In the genomic region with DNA sequence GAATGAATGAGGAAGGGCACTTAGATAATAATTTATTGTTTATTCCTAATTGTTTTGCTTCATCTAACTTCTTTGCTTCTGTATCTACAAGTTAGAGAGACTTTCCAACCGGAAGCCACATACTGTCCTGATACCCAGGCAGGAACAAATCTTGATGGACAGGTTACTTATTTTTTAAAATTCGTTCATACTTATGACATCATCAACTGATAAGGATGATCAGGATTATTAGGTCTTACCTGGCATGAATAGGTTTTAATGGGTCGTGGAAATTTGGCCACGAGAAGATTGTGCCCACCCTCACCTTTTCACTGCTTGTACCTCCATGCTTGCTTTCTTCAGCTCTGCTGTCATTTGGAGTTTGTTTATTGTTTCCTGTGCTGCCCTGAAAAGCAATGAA, we compare ENCODE assay signal across 33 cellular contexts. TPM values are rescaled to one million over a fixed set of nuclear protein-coding genes. Genes with fewer than 3 reads are reported as not detected.
"Had no signal": no experiment of that assay in that cellular context is flagged by ENCODE, and none has a peak within 500 bp of the region (broad histone marks: within the 10 kb centered on the region; RNA-seq: fewer than 3 reads in every experiment).

No MANE protein-coding gene starts in this region.

- H3K4me3 Mint-ChIP-seq: naive thymus-derived CD8-positive, alpha-beta T cell; natural killer cell treated with Interleukin-12 subunit alpha and Interleukin-12 subunit beta and Interleukin-15 and Interleukin-18, amount 100 ng/mL, for 72 hours; nephron progenitor cell; neural crest cell; stimulated activated memory B cell treated with anti-CD40 and anti-IgM and Interleukin-4, amounts not matched to agents 10 μg/mL and 1 μg/mL and 100 μg/mL, for 72 hours; stimulated activated naive CD8-positive, alpha-beta T cell treated with anti-CD3 and anti-CD28 coated beads, Interleukin-15, amount 100 ng/mL, for 72 hours; type B pancreatic cell had no signal

- H3K27me3 Mint-ChIP-seq: progenitor cell of endocrine pancreas; stimulated activated naive CD8-positive, alpha-beta T cell treated with anti-CD3 and anti-CD28 coated beads, Interleukin-15, amount 100 ng/mL, for 72 hours; type B pancreatic cell had no signal

- H3K4me2 ChIP-seq: smooth muscle cell had no signal

- H3K36me3 ChIP-seq: ovary, spleen, suprapubic skin, tibial artery, transverse colon, upper lobe of right lung, uterus had no signal

- H3K27me3 ChIP-seq: ovary, testis, tibial artery, transverse colon, uterus had no signal

- H3K9me3 Mint-ChIP-seq: natural killer cell treated with Interleukin-12 subunit alpha and Interleukin-12 subunit beta and Interleukin-15 and Interleukin-18, amount 100 ng/mL, for 72 hours; stimulated activated memory B cell treated with anti-CD40 and anti-IgM and Interleukin-4, amounts not matched to agents 10 μg/mL and 1 μg/mL and 100 μg/mL, for 72 hours; stimulated activated naive CD8-positive, alpha-beta T cell treated with anti-CD3 and anti-CD28 coated beads, Interleukin-15, amount 100 ng/mL, for 72 hours had no signal

- DNase-seq: naive thymus-derived CD8-positive, alpha-beta T cell; nephron progenitor cell; occipital lobe; ovary; posterior cingulate gyrus; psoas muscle; right cardiac atrium; spleen; stimulated activated CD4-positive, alpha-beta T cell treated with anti-CD3 and anti-CD28 coated beads, Interleukin-12 subunit alpha, Interleukin-12 subunit beta, amount 100 ng/mL, for 4 hours; stimulated activated CD4-positive, alpha-beta T cell treated with anti-CD3 and anti-CD28 coated beads, Interleukin-1b, Interleukin-23, amount 100 ng/mL, for 48 hours; stimulated activated CD4-positive, alpha-beta T cell treated with anti-CD3 and anti-CD28 coated beads, Interleukin-4, amount 100 ng/mL, for 1 hour; stimulated activated CD4-positive, alpha-beta T cell treated with anti-CD3 and anti-CD28 coated beads, Interleukin-4, amount 100 ng/mL, for 4 hours; stimulated activated CD8-positive, alpha-beta memory T cell treated with anti-CD3 and anti-CD28 coated beads, Interleukin-4, amount 100 ng/mL, for 48 hours; stimulated activated naive CD4-positive, alpha-beta T cell; stimulated activated naive CD8-positive, alpha-beta T cell treated with anti-CD3 and anti-CD28 coated beads, Interleukin-15, amount 100 ng/mL, for 72 hours; stimulated activated naive CD8-positive, alpha-beta T cell treated with anti-CD3 and anti-CD28 coated beads, Interleukin-15, Interleukin-2, amounts not matched to agents 100 U/mL and 50 U/mL, for 24 hours; substantia nigra; testis; tibial artery; transverse colon; upper lobe of right lung; uterus had no signal

- H3K9me3 ChIP-seq: ovary, suprapubic skin, testis, tibial artery, upper lobe of right lung, uterus had no signal

- H3K36me3 Mint-ChIP-seq: natural killer cell treated with Interleukin-12 subunit alpha and Interleukin-12 subunit beta and Interleukin-15 and Interleukin-18, amount 100 ng/mL, for 72 hours; stimulated activated memory B cell treated with anti-CD40 and anti-IgM and Interleukin-4, amounts not matched to agents 10 μg/mL and 1 μg/mL and 100 μg/mL, for 72 hours; type B pancreatic cell had no signal

- H3K27ac ChIP-seq: ovary, parathyroid adenoma, psoas muscle, skin epidermis, spleen, suprapubic skin, testis, tibial artery, transverse colon, upper lobe of right lung, uterus had no signal

- H3K79me2 ChIP-seq: parathyroid adenoma had no signal

- H2AFZ ChIP-seq: parathyroid adenoma had no signal

- H3K27ac Mint-ChIP-seq: naive thymus-derived CD8-positive, alpha-beta T cell; natural killer cell treated with Interleukin-12 subunit alpha and Interleukin-12 subunit beta and Interleukin-15 and Interleukin-18, amount 100 ng/mL, for 72 hours; nephron progenitor cell; progenitor cell of endocrine pancreas; stimulated activated memory B cell treated with anti-CD40 and anti-IgM and Interleukin-4, amounts not matched to agents 10 μg/mL and 1 μg/mL and 100 μg/mL, for 72 hours; stimulated activated naive CD8-positive, alpha-beta T cell treated with anti-CD3 and anti-CD28 coated beads, Interleukin-15, amount 100 ng/mL, for 72 hours; type B pancreatic cell had no signal

- ATAC-seq: naive thymus-derived CD8-positive, alpha-beta T cell; natural killer cell treated with Interleukin-12 subunit alpha and Interleukin-12 subunit beta and Interleukin-15 and Interleukin-18, amount 100 ng/mL, for 72 hours; psoas muscle; right cardiac atrium; sciatic nerve; stimulated activated memory B cell treated with anti-CD40 and anti-IgM and Interleukin-4, amounts not matched to agents 10 μg/mL and 1 μg/mL and 100 μg/mL, for 72 hours; stimulated activated naive CD8-positive, alpha-beta T cell treated with anti-CD3 and anti-CD28 coated beads, Interleukin-15, amount 100 ng/mL, for 72 hours; stimulated activated naive CD8-positive, alpha-beta T cell treated with anti-CD3 and anti-CD28 coated beads, Interleukin-15, Interleukin-2, amounts not matched to agents 100 U/mL and 50 U/mL, for 24 hours; upper lobe of right lung had no signal

- H3K9ac ChIP-seq: parathyroid adenoma had no signal

- H3K4me1 ChIP-seq: parathyroid adenoma, psoas muscle, spleen, suprapubic skin, testis, tibial artery, transverse colon, upper lobe of right lung, uterus had no signal

- H3K4me1 Mint-ChIP-seq: naive thymus-derived CD8-positive, alpha-beta T cell; nephron progenitor cell; neural crest cell; stimulated activated memory B cell treated with anti-CD40 and anti-IgM and Interleukin-4, amounts not matched to agents 10 μg/mL and 1 μg/mL and 100 μg/mL, for 72 hours; stimulated activated naive CD8-positive, alpha-beta T cell treated with anti-CD3 and anti-CD28 coated beads, Interleukin-15, amount 100 ng/mL, for 72 hours had no signal

- H3K4me3 ChIP-seq: ovary, psoas muscle, skin epidermis, smooth muscle cell, spleen, suprapubic skin, testis, tibial artery, transverse colon, upper lobe of right lung, uterus had no signal

RNA-seq across cellular contexts. Expression of a gene that starts 44.3 kb away (rescaled TPM):
- total RNA-seq: neural crest cell, progenitor cell of endocrine pancreas, smooth muscle cell, transverse colon, upper lobe of right lung, urinary bladder had no signal
- polyA plus RNA-seq: naive thymus-derived CD8-positive, alpha-beta T cell had no signal
